Comparison of ENCODE assay signal across 9 cellular contexts in genomic region chr14:64726585-64726890, GRCh38. TPM values are rescaled to one million over a fixed set of nuclear protein-coding genes. Genes with fewer than 3 reads are reported as not detected.
DNase-seq lines count a peak whose midpoint lies in the region; ATAC-seq and TF ChIP-seq lines count a peak whose summit lies in the region.
"Had no signal": no experiment of that assay in that cellular context is flagged by ENCODE, and none has a peak within 500 bp of the region (broad histone marks: within the 10 kb centered on the region; RNA-seq: fewer than 3 reads in every experiment).

No MANE protein-coding gene starts in this region.

- TF ChIP-seq CTCF in Panc1 (IDR thresholded peaks at IDR 0.05) (no peak), esophagus squamous epithelium (IDR thresholded peaks at IDR 0.05) (no peak), GM20000 (IDR thresholded peaks at IDR 0.05; ENCODE audit: extremely low read depth, missing control alignments) (no peak)

- no peaks in the 10 kb centered on the region for H3K36me3 ChIP-seq in Panc1 (ENCODE audit: control insufficient read depth, insufficient read depth, low read length)
- H3K36me3 ChIP-seq in esophagus squamous epithelium, result peaks cover 27 to 44% (median 35%) of the 10 kb centered on the region in 3 donors

- TF ChIP-seq POLR2A in esophagus squamous epithelium (IDR thresholded peaks at IDR 0.05), result peak in 1 of 4 donors; percentile 28

- WGBS in esophagus squamous epithelium, 2 donors, result 47 to 80% methylated on average over 2 to 3 of the region's 5 CpGs

- in situ Hi-C loops in Panc1 (cut with HindIII; ENCODE audit: low pct_unique_long_range_greater_than_20kb, low sequenced_read_pairs), result no loop called here

- intact Hi-C loops in Panc1 (cut with micrococcal nuclease; ENCODE audit: unreplicated experiment), result no loop called here
- intact Hi-C loops in esophagus squamous epithelium (cut with DNase I), result no loop called here

- DNase-seq in activated T-cell treated with anti-CD3 and anti-CD28 coated beads, Interleukin-2, amount 50 U/mL, for 4 hours, result peak; percentile 41
- no peak for DNase-seq in activated T-cell treated with anti-CD3 and anti-CD28 coated beads, Interleukin-2, amount 50 U/mL, for 1 hour
- DNase-seq in Panc1 (ENCODE audit: low read depth, low spot score) (no peak), esophagus squamous epithelium (lab: John Stamatoyannopoulos, UW) (no peak), GM20000 (ENCODE audit: low spot score) (no peak), retina (no peak)
- DNase-seq: stimulated activated naive B cell treated with anti-CD40 and anti-IgM and Interleukin-4, amounts not matched to agents 10 μg/mL and 1 μg/mL and 100 μg/mL, for 72 hours had no signal

- H3K9me3 Mint-ChIP-seq in activated T-cell treated with anti-CD3 and anti-CD28 coated beads, Interleukin-2, amount 50 U/mL, for 4 hours, result no peaks in the 10 kb centered on the region
- H3K9me3 Mint-ChIP-seq in stimulated activated memory B cell treated with anti-CD40 and anti-IgM and Interleukin-4, amounts not matched to agents 10 μg/mL and 1 μg/mL and 100 μg/mL, for 72 hours, result no peaks in the 10 kb centered on the region
- H3K9me3 Mint-ChIP-seq: stimulated activated naive B cell treated with anti-CD40 and anti-IgM and Interleukin-4, amounts not matched to agents 10 μg/mL and 1 μg/mL and 100 μg/mL, for 72 hours had no signal

- H3K9me3 ChIP-seq in Panc1 (ENCODE audit: control insufficient read depth, insufficient read depth, low read depth, low read length), result no peaks in the 10 kb centered on the region
- no peaks in the 10 kb centered on the region for H3K9me3 ChIP-seq in esophagus squamous epithelium

- CTCF ChIA-PET in Panc1 (lab: Charles Lee), result no interaction called here

- H3K4me1 ChIP-seq in Panc1 (ENCODE audit: control insufficient read depth, insufficient read depth, low read length) (peaks cover 12% of the 10 kb centered on the region; the same call in 1 of the 2 replicates), esophagus squamous epithelium (peaks cover 44 to 78% (median 58%) of the 10 kb centered on the region in 3 donors)

- H3K36me3 Mint-ChIP-seq in activated T-cell treated with anti-CD3 and anti-CD28 coated beads, Interleukin-2, amount 50 U/mL, for 4 hours (ENCODE audit: insufficient read depth), result no peaks in the 10 kb centered on the region
- H3K36me3 Mint-ChIP-seq in stimulated activated memory B cell treated with anti-CD40 and anti-IgM and Interleukin-4, amounts not matched to agents 10 μg/mL and 1 μg/mL and 100 μg/mL, for 72 hours, result no peaks in the 10 kb centered on the region
- H3K36me3 Mint-ChIP-seq: stimulated activated naive B cell treated with anti-CD40 and anti-IgM and Interleukin-4, amounts not matched to agents 10 μg/mL and 1 μg/mL and 100 μg/mL, for 72 hours had no signal

- POLR2A ChIA-PET in Panc1 (lab: Charles Lee), result no interaction called here

- BruUV-seq in Panc1 (replicated peaks; lab: Mats Ljungman, UMichigan), result no TSS peak

- ATAC-seq in activated T-cell treated with anti-CD3 and anti-CD28 coated beads, Interleukin-2, amount 50 U/mL, for 4 hours, result peak; percentile 67 to 73
- peak; percentile 83 for ATAC-seq in Panc1
- ATAC-seq in stimulated activated memory B cell treated with anti-CD40 and anti-IgM and Interleukin-4, amounts not matched to agents 10 μg/mL and 1 μg/mL and 100 μg/mL, for 72 hours, result peak; percentile 49
- no peak for ATAC-seq in GM21515 (IDR thresholded peaks at IDR 0.05; ENCODE audit: unreplicated experiment)

- H3K27me3 Mint-ChIP-seq in activated T-cell treated with anti-CD3 and anti-CD28 coated beads, Interleukin-2, amount 50 U/mL, for 4 hours (ENCODE audit: low read depth), result no peaks in the 10 kb centered on the region
- H3K27me3 Mint-ChIP-seq in stimulated activated memory B cell treated with anti-CD40 and anti-IgM and Interleukin-4, amounts not matched to agents 10 μg/mL and 1 μg/mL and 100 μg/mL, for 72 hours, result peaks cover 32% of the 10 kb centered on the region

- H3K4me3 Mint-ChIP-seq in activated T-cell treated with anti-CD3 and anti-CD28 coated beads, Interleukin-2, amount 50 U/mL, for 4 hours, result no peak overlapping the region
- H3K4me3 Mint-ChIP-seq in stimulated activated memory B cell treated with anti-CD40 and anti-IgM and Interleukin-4, amounts not matched to agents 10 μg/mL and 1 μg/mL and 100 μg/mL, for 72 hours, result no peak overlapping the region
- H3K4me3 Mint-ChIP-seq: stimulated activated naive B cell treated with anti-CD40 and anti-IgM and Interleukin-4, amounts not matched to agents 10 μg/mL and 1 μg/mL and 100 μg/mL, for 72 hours had no signal

- H3K4me3 ChIP-seq in Panc1 (ENCODE audit: low read depth in 2 of 2, low read length in 2 of 2) (no peak overlapping the region), esophagus squamous epithelium (no peak overlapping the region)

- H3K27ac ChIP-seq in Panc1 (ENCODE audit: low read length) (no peak overlapping the region), esophagus squamous epithelium (peak overlapping the region; percentile 77 to 94 (median 87))

- H3K27me3 ChIP-seq in Panc1 (ENCODE audit: control insufficient read depth, insufficient read depth, low read length), result no peaks in the 10 kb centered on the region
- no peaks in the 10 kb centered on the region for H3K27me3 ChIP-seq in esophagus squamous epithelium

- H3K4me1 Mint-ChIP-seq in activated T-cell treated with anti-CD3 and anti-CD28 coated beads, Interleukin-2, amount 50 U/mL, for 4 hours (ENCODE audit: low read depth), result peaks cover 86% of the 10 kb centered on the region
- peaks cover 10% of the 10 kb centered on the region for H3K4me1 Mint-ChIP-seq in stimulated activated memory B cell treated with anti-CD40 and anti-IgM and Interleukin-4, amounts not matched to agents 10 μg/mL and 1 μg/mL and 100 μg/mL, for 72 hours
- H3K4me1 Mint-ChIP-seq: stimulated activated naive B cell treated with anti-CD40 and anti-IgM and Interleukin-4, amounts not matched to agents 10 μg/mL and 1 μg/mL and 100 μg/mL, for 72 hours had no signal

- H3K27ac Mint-ChIP-seq in stimulated activated memory B cell treated with anti-CD40 and anti-IgM and Interleukin-4, amounts not matched to agents 10 μg/mL and 1 μg/mL and 100 μg/mL, for 72 hours, result no peak overlapping the region
- H3K27ac Mint-ChIP-seq: stimulated activated naive B cell treated with anti-CD40 and anti-IgM and Interleukin-4, amounts not matched to agents 10 μg/mL and 1 μg/mL and 100 μg/mL, for 72 hours had no signal

RNA-seq across cellular contexts. Expression of gene PLEKHG3, which starts 22.3 kb away (rescaled TPM):
- total RNA-seq in activated T-cell treated with anti-CD3 and anti-CD28 coated beads, Interleukin-2, amount 50 U/mL, for 4 hours, result 1 to 10 TPM; 1.1 to 6.7 (median 3.7) TPM
- total RNA-seq in Panc1 (2021; ENCODE audit: unreplicated experiment), result 34.0 TPM
- polyA plus RNA-seq in Panc1 (2012; ENCODE audit: insufficient read length), result 27.0 TPM
- 10 to 100 TPM; 44.6 to 87.8 (median 60.8) TPM for total RNA-seq in esophagus squamous epithelium
